In genomic region chr1:24276791-24277190, GRCh38 we compare ENCODE assay signal across 16 cellular contexts. TPM values are rescaled to one million over a fixed set of nuclear protein-coding genes. Genes with fewer than 3 reads are reported as not detected.
"Had no signal": no experiment of that assay in that cellular context is flagged by ENCODE, and none has a peak within 500 bp of the region (broad histone marks: within the 10 kb centered on the region; RNA-seq: fewer than 3 reads in every experiment).

No MANE protein-coding gene starts in this region.

- DNase-seq: activated CD4-positive, alpha-beta T cell treated with anti-CD3 and anti-CD28 coated beads for 4 hours; activated naive CD4-positive, alpha-beta T cell treated with anti-CD3 and anti-CD28 coated beads, Interleukin-2, amount 10 ng/mL, durations not matched to agents 7 days and 5 days; activated T-cell treated with anti-CD3 and anti-CD28 coated beads for 4 hours; cortex of kidney; effector CD8-positive, alpha-beta T cell; glutamatergic neuron; nephron progenitor cell; stimulated activated CD4-positive, alpha-beta T cell treated with anti-CD3 and anti-CD28 coated beads, Interleukin-2, amount 100 ng/mL, for 48 hours; stimulated activated CD8-positive, alpha-beta memory T cell treated with anti-CD3 and anti-CD28 coated beads, Interleukin-4, amount 100 ng/mL, for 48 hours; testis had no signal

- ATAC-seq: sciatic nerve had no signal

- H3K9me3 ChIP-seq: prostate gland, testis had no signal

- H3K4me1 ChIP-seq: prostate gland, testis had no signal

- H3K4me3 ChIP-seq: prostate gland, testis had no signal

- H3K27me3 ChIP-seq: testis had no signal

- H3K27ac ChIP-seq: epithelial cell of prostate, prostate gland, testis, VCaP had no signal

- H3K36me3 ChIP-seq: prostate gland had no signal

RNA-seq across cellular contexts. Expression of gene GRHL3, which starts 42.4 kb away (rescaled TPM):
- total RNA-seq: activated CD8-positive, alpha-beta T cell treated with anti-CD3 and anti-CD28 coated beads for 36 hours; activated T-helper 2 cell treated with anti-CD3 and anti-CD28 coated beads, Interferon-gamma antibody, Interleukin-2, Interleukin-4, amounts not matched to agents 10 μg/mL and 5 μg/mL and 100 μg/mL, durations not matched to agents 14 hours and 24 hours and 36 hours; sciatic nerve had no signal
